Comparison of ENCODE assay signal across 8 cellular contexts in the genomic region with DNA sequence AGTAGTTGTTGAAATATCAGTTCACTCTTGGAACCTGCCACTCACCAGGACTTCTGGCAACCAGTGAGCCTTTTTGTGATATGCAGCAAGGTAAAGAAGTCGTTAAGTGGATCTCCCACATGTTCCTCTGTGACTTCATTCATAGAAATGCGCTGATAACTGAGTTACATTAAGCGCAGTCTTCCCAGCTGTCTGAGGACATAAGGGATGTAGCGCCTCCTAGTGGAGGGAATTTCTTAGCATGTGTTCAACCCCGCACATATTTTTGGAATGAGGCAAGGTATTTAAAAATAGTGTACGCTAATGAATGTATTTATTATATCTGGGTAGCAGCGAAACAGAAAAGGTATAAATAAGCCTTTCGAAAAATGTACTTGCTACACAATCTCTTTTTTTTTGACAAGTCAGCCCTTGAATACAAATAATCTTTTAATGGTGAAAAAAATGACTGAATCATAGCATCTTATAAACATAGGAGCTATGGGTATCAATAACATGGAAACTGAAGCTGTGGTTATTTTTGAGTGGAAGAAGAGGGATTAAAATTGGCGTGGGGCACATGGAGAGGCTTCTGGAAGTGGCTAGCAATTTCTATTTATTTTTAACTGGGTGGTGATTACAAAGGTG. TPM values are rescaled to one million over a fixed set of nuclear protein-coding genes. Genes with fewer than 3 reads are reported as not detected.
DNase-seq lines count a peak whose midpoint lies in the region; ATAC-seq, FAIRE-seq and TF ChIP-seq lines count a peak whose summit lies in the region.

No MANE protein-coding gene starts in this region.

- ATAC-seq in HG03565 (IDR thresholded peaks at IDR 0.05; ENCODE audit: unreplicated experiment) = peak; percentile 63
- no peak for ATAC-seq in stimulated activated memory B cell treated with anti-CD40 and anti-IgM and Interleukin-4, amounts not matched to agents 10 μg/mL and 1 μg/mL and 100 μg/mL, for 72 hours

- H3K36me3 Mint-ChIP-seq in osteocyte (ENCODE audit: unreplicated experiment) = no peaks in the 10 kb centered on the region
- H3K36me3 Mint-ChIP-seq in stimulated activated memory B cell treated with anti-CD40 and anti-IgM and Interleukin-4, amounts not matched to agents 10 μg/mL and 1 μg/mL and 100 μg/mL, for 72 hours = no peaks in the 10 kb centered on the region

- in situ Hi-C loops in GM13977 (cut with MboI; ENCODE audit: low pct_unique_long_range_greater_than_20kb, low sequenced_read_pairs, unreplicated experiment) = loop anchor here (25.0 kb wide), 1 partner anchor 231 kb away; no protein-coding TSS in a partner anchor

- FAIRE-seq in frontal cortex (lab: Jason Lieb, UNC) = peak; percentile 74

- H3K27ac Mint-ChIP-seq in osteocyte (ENCODE audit: unreplicated experiment) = peak overlapping the region; percentile 58
- no peak overlapping the region for H3K27ac Mint-ChIP-seq in stimulated activated memory B cell treated with anti-CD40 and anti-IgM and Interleukin-4, amounts not matched to agents 10 μg/mL and 1 μg/mL and 100 μg/mL, for 72 hours

- H3K4me3 Mint-ChIP-seq in osteocyte (ENCODE audit: unreplicated experiment) = no peak overlapping the region
- H3K4me3 Mint-ChIP-seq in stimulated activated memory B cell treated with anti-CD40 and anti-IgM and Interleukin-4, amounts not matched to agents 10 μg/mL and 1 μg/mL and 100 μg/mL, for 72 hours = no peak overlapping the region

- TF ChIP-seq CTCF in AG09309 (IDR thresholded peaks at IDR 0.05; ENCODE audit: control insufficient read depth, insufficient read depth, low read depth, low read length, missing control alignments) (peak; percentile 70), GM13977 (IDR thresholded peaks at IDR 0.05; ENCODE audit: extremely low read depth, insufficient read depth, missing control alignments) (peak; percentile 85), osteocyte (IDR thresholded peaks at IDR 0.05) (peak; percentile 85)

- H3K9me3 Mint-ChIP-seq in osteocyte (ENCODE audit: unreplicated experiment) = no peaks in the 10 kb centered on the region
- no peaks in the 10 kb centered on the region for H3K9me3 Mint-ChIP-seq in stimulated activated memory B cell treated with anti-CD40 and anti-IgM and Interleukin-4, amounts not matched to agents 10 μg/mL and 1 μg/mL and 100 μg/mL, for 72 hours

- H3K4me1 Mint-ChIP-seq in osteocyte (ENCODE audit: unreplicated experiment) = peaks cover 36% of the 10 kb centered on the region
- H3K4me1 Mint-ChIP-seq in stimulated activated memory B cell treated with anti-CD40 and anti-IgM and Interleukin-4, amounts not matched to agents 10 μg/mL and 1 μg/mL and 100 μg/mL, for 72 hours = no peaks in the 10 kb centered on the region

- H3K27me3 Mint-ChIP-seq in osteocyte (ENCODE audit: unreplicated experiment) = no peaks in the 10 kb centered on the region
- peaks cover 8% of the 10 kb centered on the region for H3K27me3 Mint-ChIP-seq in stimulated activated memory B cell treated with anti-CD40 and anti-IgM and Interleukin-4, amounts not matched to agents 10 μg/mL and 1 μg/mL and 100 μg/mL, for 72 hours

- H3K4me3 ChIP-seq in AG09309 (ENCODE audit: control insufficient read depth, low read depth, low read length) = no peak overlapping the region

- peak; percentile 90 for DNase-seq in AG09309 (ENCODE audit: low read depth)
- DNase-seq in GM13977 (ENCODE audit: low spot score) = peak; percentile 53
- DNase-seq in NCI-H446 treated with DMSO at 0.1 percent for 48 hours (lab: John Stamatoyannopoulos, UW) = peak; percentile 80
- DNase-seq in activated CD4-positive, alpha-beta T cell treated with anti-CD3 and anti-CD28 coated beads, Interleukin-2, amount 50 U/mL, for 1 hour = peak; percentile 2
- DNase-seq in frontal cortex (ENCODE audit: low spot score in 2 of 2) = peak; percentile 17 to 54
- no peak for DNase-seq in osteocyte (ENCODE audit: extremely low spot score, unreplicated experiment)

RNA-seq across cellular contexts. Expression of gene PALM2AKAP2, which starts 38.0 kb away (rescaled TPM):
- total RNA-seq in frontal cortex (4.1 TPM), osteocyte (24.2 and 25.3 TPM in 2 replicates)
